In genomic region chr20:40963505-40963845, GRCh38 we compare ENCODE assay signal across 1 cellular context.
TF ChIP-seq lines count a peak whose summit lies in the region.

No MANE protein-coding gene starts in this region.

TF ChIP-seq in endothelial cell of umbilical vein, 7 proteins besides CTCF, POLR2A, EP300 and RAD21:
- no peak for TF ChIP-seq POLR2AphosphoS5 (IDR thresholded peaks at IDR 0.05; ENCODE audit: insufficient read depth, low read depth, low read length)
- no peak for TF ChIP-seq JUN (IDR thresholded peaks at IDR 0.05; ENCODE audit: borderline replicate concordance, insufficient read depth, insufficient read length, low read depth)
- no peak for TF ChIP-seq GATA2 (IDR thresholded peaks at IDR 0.05; ENCODE audit: insufficient read depth, insufficient read length, low read depth, low read length)
- no peak for TF ChIP-seq FOS (IDR thresholded peaks at IDR 0.05; ENCODE audit: borderline replicate concordance, insufficient read depth, low read length)
- TF ChIP-seq EZH2 (IDR thresholded peaks at IDR 0.05; ENCODE audit: borderline replicate concordance, low read depth, low read length, severe bottlenecking), result no peak
- TF ChIP-seq MYC (IDR thresholded peaks at IDR 0.05; ENCODE audit: low read depth, low read length), result no peak
- no peak for TF ChIP-seq MAX (IDR thresholded peaks at IDR 0.05; ENCODE audit: insufficient read depth, insufficient read length)
